ENCODE assay signal across 9 cellular contexts in genomic region chrX:50067435-50068292, GRCh38.
A peak's percentile ranks its signal among the peaks of the same experiment; 100 is the strongest.
DNase-seq lines count a peak whose midpoint lies in the region; ATAC-seq and TF ChIP-seq lines count a peak whose summit lies in the region.
"Had no signal": no experiment of that assay in that cellular context is flagged by ENCODE, and none has a peak within 500 bp of the region (broad histone marks: within the 10 kb centered on the region; RNA-seq: fewer than 3 reads in every experiment).

No MANE protein-coding gene starts in this region.

- no peaks in the 10 kb centered on the region for H3K27me3 ChIP-seq in psoas muscle (ENCODE audit: insufficient read depth in 3 of 3, low read length in 2 of 3)
- H3K27me3 ChIP-seq: upper lobe of left lung had no signal

- H3K27ac ChIP-seq in mesodermal cell (ENCODE audit: low read depth, low read length, severe bottlenecking) (peak overlapping the region; percentile 95), psoas muscle (no peak overlapping the region)
- H3K27ac ChIP-seq: upper lobe of left lung had no signal

- no peaks in the 10 kb centered on the region for H3K9me3 ChIP-seq in mesodermal cell (ENCODE audit: control insufficient read depth, low read length)
- no peaks in the 10 kb centered on the region for H3K9me3 ChIP-seq in psoas muscle
- H3K9me3 ChIP-seq: upper lobe of left lung had no signal

- intact Hi-C loops in psoas muscle (cut with DNase I): no loop called here

- no peak for TF ChIP-seq CTCF in psoas muscle (IDR thresholded peaks at IDR 0.05)

- no peak for ATAC-seq in HG03039 (IDR thresholded peaks at IDR 0.05; ENCODE audit: unreplicated experiment)
- ATAC-seq in psoas muscle: no peak
- ATAC-seq in GM21447 (IDR thresholded peaks at IDR 0.05; ENCODE audit: unreplicated experiment): no peak

- DNase-seq in DMS153 (lab: John Stamatoyannopoulos, UW) (peak; percentile 40), NCI-H2171 treated with DMSO at 0.1 percent for 48 hours (lab: John Stamatoyannopoulos, UW) (peak; percentile 85), ecto neural progenitor cell (ENCODE audit: low spot score) (peak; percentile 64), GM03348 (ENCODE audit: low spot score) (no peak), psoas muscle (no peak)

- peak overlapping the region; percentile 14 for H3K4me3 ChIP-seq in mesodermal cell (ENCODE audit: extremely low read depth, insufficient read depth, low read length, poor library complexity, severe bottlenecking)
- H3K4me3 ChIP-seq in psoas muscle: no peak overlapping the region
- H3K4me3 ChIP-seq: upper lobe of left lung had no signal

- peaks cover 13% of the 10 kb centered on the region for H3K4me1 ChIP-seq in mesodermal cell (ENCODE audit: control insufficient read depth, insufficient read depth, low read length, poor library complexity, severe bottlenecking)
- no peaks in the 10 kb centered on the region for H3K4me1 ChIP-seq in psoas muscle
- H3K4me1 ChIP-seq: upper lobe of left lung had no signal

- peaks cover 16% of the 10 kb centered on the region for H3K36me3 ChIP-seq in mesodermal cell (ENCODE audit: control insufficient read depth, insufficient read depth, low read length)
- H3K36me3 ChIP-seq in psoas muscle (ENCODE audit: insufficient read depth in 1 of 2, low read depth in 1 of 2): peaks cover 0 to 12% of the 10 kb centered on the region in 2 donors
- H3K36me3 ChIP-seq: upper lobe of left lung had no signal

- 0% methylated on average over 1 of the region's 9 CpGs; no CpG with 5 or more reads in 1 of the 2 experiments for WGBS in mesodermal cell (ENCODE audit: insufficient coverage in 2 of 2), 2 experiments
- 43 to 52% (median 44%) methylated on average over 9 of the region's 9 CpGs for WGBS in psoas muscle, 3 donors

Comparison
In these comparisons a context has a peak if more than half of its experiments do, and no peak if none do; other contexts are left out.
1. DNase-seq: peak in DMS153 (single experiment), NCI-H2171 treated with DMSO at 0.1 percent for 48 hours (single experiment) and ecto neural progenitor cell (single experiment); none in GM03348 (single experiment) and psoas muscle (0 of 2).